Comparison of ENCODE assay signal across 8 cellular contexts in the genomic region with DNA sequence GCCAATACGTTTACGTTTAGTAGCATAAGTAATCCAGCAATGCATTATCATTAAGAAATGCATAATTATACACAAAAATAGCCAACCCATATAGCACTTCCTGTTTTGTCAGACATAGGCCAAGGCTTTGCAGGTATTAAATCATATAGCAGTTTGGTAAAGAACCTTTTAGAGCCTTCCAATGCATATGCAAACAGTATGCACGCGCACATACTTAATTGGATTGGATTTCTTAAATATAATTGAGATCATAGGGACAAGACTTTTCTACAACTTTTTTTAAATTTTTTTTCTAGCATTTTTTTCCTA. TPM values are rescaled to one million over a fixed set of nuclear protein-coding genes. Genes with fewer than 3 reads are reported as not detected.
DNase-seq lines count a peak whose midpoint lies in the region; ATAC-seq and TF ChIP-seq lines count a peak whose summit lies in the region.

No MANE protein-coding gene starts in this region.

- H3K9ac ChIP-seq in PC-3 (ENCODE audit: low read length), result peak overlapping the region; percentile 81

- no peak for TF ChIP-seq CTCF in PC-3 (conservative IDR thresholded peaks at IDR 0.05; ENCODE audit: low read depth, low read length)
- TF ChIP-seq CTCF in epithelial cell of proximal tubule (conservative IDR thresholded peaks at IDR 0.05; ENCODE audit: low read depth, low read length), result no peak
- TF ChIP-seq CTCF in retinal pigment epithelial cell (conservative IDR thresholded peaks at IDR 0.05; ENCODE audit: low read depth, low read length), result no peak

- ATAC-seq in GM18511 (IDR thresholded peaks at IDR 0.05; ENCODE audit: unreplicated experiment) (peak; percentile 5), PC-3 (no peak), HG02885 (IDR thresholded peaks at IDR 0.05; ENCODE audit: poor library complexity, unreplicated experiment) (no peak)

- peak overlapping the region; percentile 74 for H2AFZ ChIP-seq in PC-3 (ENCODE audit: low read length)

- H3K4me2 ChIP-seq in PC-3 (ENCODE audit: low read length), result peak overlapping the region; percentile 70

- no peak overlapping the region for H3K27ac ChIP-seq in PC-3 (ENCODE audit: low read length)

- H3K36me3 ChIP-seq in PC-3 (ENCODE audit: low read depth, low read length), result peaks cover 9% of the 10 kb centered on the region; the same call in 1 of the 2 replicates

- BruUV-seq in PC-3 (replicated peaks; lab: Mats Ljungman, UMichigan), result no TSS peak

- no peaks in the 10 kb centered on the region for H3K9me2 ChIP-seq in PC-3 (replicated peaks; ENCODE audit: low read length)

- H4K20me1 ChIP-seq in PC-3 (ENCODE audit: low read length), result no peaks in the 10 kb centered on the region

- no peaks in the 10 kb centered on the region for H3K9me3 ChIP-seq in PC-3 (ENCODE audit: low read length)

- intact Hi-C loops in PC-3 (cut with micrococcal nuclease), result no loop called here

- peaks cover 3% of the 10 kb centered on the region; the same call in 1 of the 2 replicates for H3K4me1 ChIP-seq in PC-3 (ENCODE audit: insufficient read depth, low read length)

- no peaks in the 10 kb centered on the region for H3K27me3 ChIP-seq in PC-3 (ENCODE audit: low read length)

- peak overlapping the region; percentile 89 for H3K4me3 ChIP-seq in PC-3 (ENCODE audit: low read length)
- peak overlapping the region; percentile 95 for H3K4me3 ChIP-seq in epithelial cell of proximal tubule (ENCODE audit: low read depth, low read length)
- peak overlapping the region; percentile 95 for H3K4me3 ChIP-seq in retinal pigment epithelial cell (ENCODE audit: low read length)

- CTCF ChIA-PET in PC-3 (lab: Charles Lee), result no interaction called here

- DNase-seq in PC-3 (no peak), epithelial cell of proximal tubule (ENCODE audit: low read depth) (no peak), retinal pigment epithelial cell (ENCODE audit: low read depth) (no peak), EL (no peak), SIG-M5 (lab: John Stamatoyannopoulos, UW) (no peak)
- no peak for DNase-seq in activated effector memory CD4-positive, alpha-beta T cell treated with anti-CD3 and anti-CD28 coated beads, Interleukin-2, amount 50 U/mL, for 16 hours

- H3K79me2 ChIP-seq in PC-3 (ENCODE audit: low read length), result peaks cover 38% of the 10 kb centered on the region

- POLR2A ChIA-PET in PC-3 (lab: Charles Lee; ENCODE audit: unreplicated experiment), result no interaction called here

- H3F3A ChIP-seq in PC-3 (ENCODE audit: low read length, unreplicated experiment), result no peaks in the 10 kb centered on the region

RNA-seq across cellular contexts. Expression of a gene that starts 0.7 kb away (rescaled TPM):
- total RNA-seq in PC-3 (2014; rRNA removed), result 53.3 and 63.3 TPM in 2 replicates
- 84.4 and 91.8 TPM in 2 replicates for total RNA-seq in epithelial cell of proximal tubule
